In the genomic region with DNA sequence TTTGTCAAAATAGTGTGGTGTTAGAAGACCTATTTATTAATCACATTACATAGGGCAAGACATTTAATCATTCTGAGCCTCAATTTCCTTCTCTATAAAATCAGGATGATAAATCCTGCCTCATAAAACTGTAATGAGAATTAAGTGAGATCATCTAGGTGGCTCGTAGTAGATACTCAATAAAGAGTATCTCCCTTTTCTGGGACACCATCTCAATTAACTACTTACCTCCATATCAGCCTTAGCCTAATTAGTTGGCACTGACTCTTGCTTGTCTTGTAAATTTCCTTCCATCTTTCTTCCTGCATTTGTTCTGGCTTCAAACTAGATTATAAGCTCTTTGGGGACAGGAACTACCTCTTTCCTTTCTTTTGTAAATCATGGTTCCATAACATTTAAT, we compare ENCODE assay signal across 9 cellular contexts.
"Had no signal": no experiment of that assay in that cellular context is flagged by ENCODE, and none has a peak within 500 bp of the region (broad histone marks: within the 10 kb centered on the region; RNA-seq: fewer than 3 reads in every experiment).

No MANE protein-coding gene starts in this region.

- H3K27ac ChIP-seq: HL-60, KMS-11 had no signal

- ATAC-seq: HepG2, K562 had no signal

- H3K4me1 Mint-ChIP-seq: IgD-negative memory B cell had no signal

- H3K27ac Mint-ChIP-seq: IgD-negative memory B cell had no signal

- DNase-seq: IMR-90, KBM-7, KG1 had no signal

- H3K9me3 Mint-ChIP-seq: IgD-negative memory B cell had no signal

- H3K4me2 ChIP-seq: KMS-11 had no signal

- H3K4me3 Mint-ChIP-seq: IgD-negative memory B cell had no signal

- FAIRE-seq: HepG2, HTR-8/SVneo, K562 had no signal

- H3K4me3 ChIP-seq: K562 had no signal
